Comparison of ENCODE assay signal across 8 cellular contexts in genomic region chr3:190586631-190587000, GRCh38.
A peak's percentile ranks its signal among the peaks of the same experiment; 100 is the strongest.
DNase-seq lines count a peak whose midpoint lies in the region; ATAC-seq lines count a peak whose summit lies in the region.

No MANE protein-coding gene starts in this region.

- DNase-seq in AG08395 (ENCODE audit: low spot score), result peak; percentile 23
- DNase-seq in activated CD8-positive, alpha-beta memory T cell treated with anti-CD3 and anti-CD28 coated beads, Interleukin-2, amount 10 ng/mL, durations not matched to agents 7 days and 5 days, result peak; percentile 42
- peak in 2 of 3 donors; percentile 2 to 14 for DNase-seq in immature natural killer cell
- DNase-seq in NCI-H526 (lab: John Stamatoyannopoulos, UW), result no peak
- DNase-seq in NCI-H510A (lab: John Stamatoyannopoulos, UW), result no peak
- no peak for DNase-seq in epidermal melanocyte (ENCODE audit: insufficient read length, low spot score)

- CTCF ChIA-PET in activated CD8-positive, alpha-beta memory T cell treated with anti-CD3 and anti-CD28 coated beads, Interleukin-2, amount 10 ng/mL, durations not matched to agents 7 days and 5 days (lab: Charles Lee), result no interaction called here

- H3K4me1 Mint-ChIP-seq in activated CD8-positive, alpha-beta memory T cell treated with anti-CD3 and anti-CD28 coated beads, Interleukin-2, amount 10 ng/mL, durations not matched to agents 7 days and 5 days, result peaks cover 25% of the 10 kb centered on the region
- H3K4me1 Mint-ChIP-seq in immature natural killer cell, result peaks cover 19 to 21% of the 10 kb centered on the region in 2 donors

- H3K9me3 Mint-ChIP-seq in activated CD8-positive, alpha-beta memory T cell treated with anti-CD3 and anti-CD28 coated beads, Interleukin-2, amount 10 ng/mL, durations not matched to agents 7 days and 5 days (ENCODE audit: low read depth), result no peaks in the 10 kb centered on the region
- H3K9me3 Mint-ChIP-seq in immature natural killer cell, result no peaks in the 10 kb centered on the region

- H3K27ac Mint-ChIP-seq in activated CD8-positive, alpha-beta memory T cell treated with anti-CD3 and anti-CD28 coated beads, Interleukin-2, amount 10 ng/mL, durations not matched to agents 7 days and 5 days, result peak overlapping the region; percentile 83
- H3K27ac Mint-ChIP-seq in immature natural killer cell, result peak overlapping the region; percentile 25 to 70 (median 58)

- peak overlapping the region; percentile 20 for H3K4me3 Mint-ChIP-seq in activated CD8-positive, alpha-beta memory T cell treated with anti-CD3 and anti-CD28 coated beads, Interleukin-2, amount 10 ng/mL, durations not matched to agents 7 days and 5 days
- peak overlapping the region in 4 of 5 donors; percentile 28 to 42 (median 32) for H3K4me3 Mint-ChIP-seq in immature natural killer cell

- no peaks in the 10 kb centered on the region for H3K27me3 Mint-ChIP-seq in activated CD8-positive, alpha-beta memory T cell treated with anti-CD3 and anti-CD28 coated beads, Interleukin-2, amount 10 ng/mL, durations not matched to agents 7 days and 5 days
- no peaks in the 10 kb centered on the region for H3K27me3 Mint-ChIP-seq in immature natural killer cell (ENCODE audit: low read depth in 3 of 3)

- ATAC-seq in GM19035 (IDR thresholded peaks at IDR 0.05; ENCODE audit: unreplicated experiment) (peak; percentile 69), HG03457 (IDR thresholded peaks at IDR 0.05; ENCODE audit: unreplicated experiment) (peak; percentile 76)
- peak; percentile 74 for ATAC-seq in activated CD8-positive, alpha-beta memory T cell treated with anti-CD3 and anti-CD28 coated beads, Interleukin-2, amount 10 ng/mL, durations not matched to agents 7 days and 5 days

- peaks cover 25% of the 10 kb centered on the region for H3K36me3 Mint-ChIP-seq in activated CD8-positive, alpha-beta memory T cell treated with anti-CD3 and anti-CD28 coated beads, Interleukin-2, amount 10 ng/mL, durations not matched to agents 7 days and 5 days
- peaks cover 0 to 4% (median 0%) of the 10 kb centered on the region in 3 donors for H3K36me3 Mint-ChIP-seq in immature natural killer cell

Comparison
In these comparisons a context has a peak if more than half of its experiments do, and no peak if none do; other contexts are left out.
1. DNase-seq: peak in AG08395 (single experiment), activated CD8-positive, alpha-beta memory T cell treated with anti-CD3 and anti-CD28 coated beads, Interleukin-2, amount 10 ng/mL, durations not matched to agents 7 days and 5 days (single experiment) and immature natural killer cell (2 of 3); none in NCI-H526 (0 of 2), NCI-H510A (single experiment) and epidermal melanocyte (single experiment).
2. Peak in every context shown above with its lines, with median percentiles within 50 percentile points of each other: ATAC-seq.